11 cellular contexts compared by ENCODE assay signal in the genomic region with DNA sequence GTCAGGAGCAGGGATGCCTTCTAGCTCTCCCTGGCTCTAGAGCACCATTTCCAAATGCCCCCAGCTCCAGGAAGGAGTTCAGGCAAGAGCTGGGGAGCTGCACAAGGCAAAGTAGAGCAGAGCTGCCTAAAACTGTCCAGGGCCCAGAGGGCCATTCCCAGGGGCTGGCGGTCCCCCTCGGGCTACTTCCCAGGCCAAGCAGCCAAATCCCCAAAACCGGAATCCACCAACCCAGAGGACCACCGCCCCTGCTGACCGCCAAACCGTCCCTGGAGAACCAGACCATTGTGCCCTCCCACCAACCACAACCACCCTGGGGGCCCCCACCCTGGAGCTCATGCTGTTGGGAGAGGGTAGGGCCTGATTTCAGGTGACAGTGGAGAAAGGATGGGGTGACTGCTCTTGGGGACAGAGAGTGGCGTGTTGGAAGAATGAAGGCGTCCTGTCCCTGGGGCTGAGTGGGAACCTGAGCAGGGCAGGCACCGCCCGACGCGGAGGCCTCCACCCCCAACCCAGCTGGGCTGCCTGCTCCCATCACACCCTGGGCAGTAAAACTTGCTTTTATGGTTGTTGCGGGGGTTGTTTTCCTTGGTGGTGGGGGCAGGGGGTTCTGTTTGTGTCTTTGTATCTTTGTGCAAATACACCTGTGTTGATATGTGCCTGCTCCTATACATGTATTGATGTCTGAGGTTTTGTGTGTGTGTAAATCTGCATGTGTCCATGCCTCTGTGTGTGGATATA. TPM values are rescaled to one million over a fixed set of nuclear protein-coding genes. Genes with fewer than 3 reads are reported as not detected.
DNase-seq lines count a peak whose midpoint lies in the region; ATAC-seq and TF ChIP-seq lines count a peak whose summit lies in the region.
"Had no signal": no experiment of that assay in that cellular context is flagged by ENCODE, and none has a peak within 500 bp of the region (broad histone marks: within the 10 kb centered on the region; RNA-seq: fewer than 3 reads in every experiment).

No MANE protein-coding gene starts in this region.

- H3K4me1 Mint-ChIP-seq in activated naive CD8-positive, alpha-beta T cell treated with anti-CD3 and anti-CD28 coated beads, Interleukin-2, amount 50 U/mL, for 24 hours: peaks cover 29% of the 10 kb centered on the region

- peak overlapping the region; percentile 61 for H3K27ac ChIP-seq in A673 (ENCODE audit: low read depth, low read length, poor library complexity, severe bottlenecking)
- H3K27ac ChIP-seq in muscle layer of duodenum (ENCODE audit: low read length): peak overlapping the region; percentile 85

- ATAC-seq in activated naive CD8-positive, alpha-beta T cell treated with anti-CD3 and anti-CD28 coated beads, Interleukin-2, amount 50 U/mL, for 24 hours: no peak
- no peak for ATAC-seq in GM18505 (IDR thresholded peaks at IDR 0.05; ENCODE audit: unreplicated experiment)
- ATAC-seq in GM21529 (IDR thresholded peaks at IDR 0.05; ENCODE audit: unreplicated experiment): no peak

- H3K27me3 ChIP-seq in A673 (replicated peaks; ENCODE audit: insufficient read depth, low read depth, low read length, poor library complexity) (no peaks in the 10 kb centered on the region), muscle layer of duodenum (ENCODE audit: low read depth, low read length) (no peaks in the 10 kb centered on the region)

- no peaks in the 10 kb centered on the region for H3K9me3 Mint-ChIP-seq in activated naive CD8-positive, alpha-beta T cell treated with anti-CD3 and anti-CD28 coated beads, Interleukin-2, amount 50 U/mL, for 24 hours

- CTCF ChIA-PET in A673 (lab: Charles Lee): interaction anchor here (1.0 kb wide), 1 partner anchor 105 kb away, joined by 3 read pairs; no protein-coding TSS in a partner anchor

- no peaks in the 10 kb centered on the region for H3K36me3 Mint-ChIP-seq in activated naive CD8-positive, alpha-beta T cell treated with anti-CD3 and anti-CD28 coated beads, Interleukin-2, amount 50 U/mL, for 24 hours (ENCODE audit: low read depth)

- no peak overlapping the region for H3K4me3 ChIP-seq in A673 (ENCODE audit: low read depth, low read length, poor library complexity, severe bottlenecking)
- H3K4me3 ChIP-seq in muscle layer of duodenum (ENCODE audit: low read depth in 1 of 2, low read length in 2 of 2): no peak overlapping the region
- H3K4me3 ChIP-seq: prostate gland had no signal

- intact Hi-C loops in A673 (cut with micrococcal nuclease; ENCODE audit: unreplicated experiment): loop anchor here (5.0 kb wide), 1 partner anchor 501 kb away; no protein-coding TSS in a partner anchor

- H3K27ac Mint-ChIP-seq in activated naive CD8-positive, alpha-beta T cell treated with anti-CD3 and anti-CD28 coated beads, Interleukin-2, amount 50 U/mL, for 24 hours: no peak overlapping the region

- no peaks in the 10 kb centered on the region for H3K27me3 Mint-ChIP-seq in activated naive CD8-positive, alpha-beta T cell treated with anti-CD3 and anti-CD28 coated beads, Interleukin-2, amount 50 U/mL, for 24 hours

- H3K36me3 ChIP-seq in A673 (ENCODE audit: insufficient read depth, low read length, poor library complexity, severe bottlenecking): no peaks in the 10 kb centered on the region
- H3K36me3 ChIP-seq in muscle layer of duodenum (ENCODE audit: control insufficient read depth in 1 of 2, insufficient read depth in 2 of 2, low read length in 2 of 2): no peaks in the 10 kb centered on the region
- H3K36me3 ChIP-seq: prostate gland had no signal

- no TSS peak for BruUV-seq in A673 (replicated peaks; lab: Mats Ljungman, UMichigan)

- no peak for TF ChIP-seq CTCF in A673 (conservative IDR thresholded peaks at IDR 0.05; ENCODE audit: low read depth, low read length)

- no peak for DNase-seq in A673 (ENCODE audit: low spot score)
- peak; percentile 45 for DNase-seq in Daoy (ENCODE audit: low read depth)
- DNase-seq in activated naive CD8-positive, alpha-beta T cell treated with anti-CD3 and anti-CD28 coated beads, Interleukin-2, amount 50 U/mL, for 24 hours: no peak
- no peak for DNase-seq in NCI-H510A treated with DMSO at 0.1 percent for 48 hours (lab: John Stamatoyannopoulos, UW)
- no peak for DNase-seq in Ammon's horn (ENCODE audit: low spot score)

- H3K9me3 ChIP-seq in A673 (ENCODE audit: low read depth, low read length, poor library complexity, severe bottlenecking): no peaks in the 10 kb centered on the region
- no peaks in the 10 kb centered on the region for H3K9me3 ChIP-seq in muscle layer of duodenum (ENCODE audit: control insufficient read depth in 1 of 2, low read length in 2 of 2)
- H3K9me3 ChIP-seq: prostate gland had no signal

- POLR2A ChIA-PET in A673 (lab: Charles Lee; ENCODE audit: low non-redundant PET): no interaction called here

- H3K4me1 ChIP-seq in A673 (ENCODE audit: insufficient read depth, low read length, poor library complexity, severe bottlenecking) (peaks cover 47% of the 10 kb centered on the region), muscle layer of duodenum (ENCODE audit: control insufficient read depth in 1 of 2, insufficient read depth in 2 of 2, low read length in 2 of 2) (peaks cover 13 to 21% of the 10 kb centered on the region in 2 donors)
- H3K4me1 ChIP-seq: prostate gland had no signal

- H3K4me3 Mint-ChIP-seq in activated naive CD8-positive, alpha-beta T cell treated with anti-CD3 and anti-CD28 coated beads, Interleukin-2, amount 50 U/mL, for 24 hours: peak overlapping the region; percentile 72

- TF ChIP-seq POLR2A in GM18505 (IDR thresholded peaks at IDR 0.05; ENCODE audit: borderline replicate concordance, extremely low read depth, insufficient read depth, insufficient read length): no peak

RNA-seq across cellular contexts. Expression of a gene that starts 24.0 kb away (rescaled TPM):
- not detected in 2 replicates for total RNA-seq in A673 (2021)
- 1.2 TPM in 1 of 2 replicates, not detected in the other for total RNA-seq in Daoy (2014; rRNA removed; shearing (Covaris generic))
- total RNA-seq: fibroblast of lung, kidney epithelial cell had no signal

RNA-seq across cellular contexts. Expression of a gene that starts 32.1 kb away (rescaled TPM):
- 15.4 and 16.2 TPM in 2 replicates for total RNA-seq in A673 (2021)
- total RNA-seq in Daoy (2014; rRNA removed; shearing (Covaris generic)): 107 and 111 TPM in 2 replicates

RNA-seq across cellular contexts. Expression of a gene that starts 38.7 kb away (rescaled TPM):
- total RNA-seq in A673 (2021): not detected in 2 replicates
- total RNA-seq in Daoy (2014; rRNA removed; shearing (Covaris generic)): 0.57 and 2.6 TPM in 2 replicates
- total RNA-seq: fibroblast of lung, kidney epithelial cell, prostate gland had no signal

RNA-seq across cellular contexts. Expression of a gene that starts 58.9 kb away (rescaled TPM):
- total RNA-seq in A673 (2021): not detected in 2 replicates
- not detected in 2 replicates for total RNA-seq in Daoy (2014; rRNA removed; shearing (Covaris generic))
- total RNA-seq: kidney epithelial cell had no signal
